1 cellular context compared by ENCODE assay signal in genomic region chr5:160054047-160054446, GRCh38.
TF ChIP-seq lines count a peak whose summit lies in the region.

No MANE protein-coding gene starts in this region.

TF ChIP-seq in A549, 52 proteins besides CTCF, POLR2A, EP300 and RAD21 (continued from another document):
- TF ChIP-seq HMGXB4 (CRISPR knock-in tag; IDR thresholded peaks at IDR 0.05; ENCODE audit: borderline replicate concordance) (no peak), PHF8 (IDR thresholded peaks at IDR 0.05; ENCODE audit: borderline replicate concordance, low read depth) (no peak), SMC3 (IDR thresholded peaks at IDR 0.05) (no peak), MAX (IDR thresholded peaks at IDR 0.05) (no peak), BCL3 (IDR thresholded peaks at IDR 0.05) (no peak), HOXB5 (CRISPR knock-in tag; IDR thresholded peaks at IDR 0.05) (no peak), FOSB (CRISPR knock-in tag; IDR thresholded peaks at IDR 0.05) (no peak), RARB (CRISPR knock-in tag; IDR thresholded peaks at IDR 0.05) (no peak), ZSCAN20 (CRISPR knock-in tag; IDR thresholded peaks at IDR 0.05) (no peak), NR3C1 (IDR thresholded peaks at IDR 0.05) (no peak), HEYL (CRISPR knock-in tag; IDR thresholded peaks at IDR 0.05) (no peak), CEBPB (IDR thresholded peaks at IDR 0.05) (no peak), RNF2 (IDR thresholded peaks at IDR 0.05; ENCODE audit: borderline replicate concordance, low read depth) (no peak), KDM5A (IDR thresholded peaks at IDR 0.05) (no peak), EHF (CRISPR knock-in tag; IDR thresholded peaks at IDR 0.05) (no peak), BHLHE40 (IDR thresholded peaks at IDR 0.05; ENCODE audit: low read depth, low read length) (no peak)
TF ChIP-seq in A549: peak in this region for 0.
